In genomic region chr1:44835738-44836675, GRCh38 we compare ENCODE assay signal across 8 cellular contexts. TPM values are rescaled to one million over a fixed set of nuclear protein-coding genes. Genes with fewer than 3 reads are reported as not detected.
DNase-seq lines count a peak whose midpoint lies in the region; ATAC-seq and TF ChIP-seq lines count a peak whose summit lies in the region.

No MANE protein-coding gene starts in this region.

- H3K9me3 ChIP-seq in BLaER1 (no peaks in the 10 kb centered on the region), suprapubic skin (no peaks in the 10 kb centered on the region)

- no peaks in the 10 kb centered on the region for H3K36me3 ChIP-seq in BLaER1
- H3K36me3 ChIP-seq in suprapubic skin, result no peaks in the 10 kb centered on the region

- H3K4me1 Mint-ChIP-seq in activated T-helper 1 cell treated with anti-CD3 and anti-CD28 coated beads, Interleukin-12 subunit alpha, Interleukin-12 subunit beta, Interleukin-2, Interleukin-4 antibody, amounts not matched to agents 30 ng/mL and 10 ng/mL and 1 ng/mL, durations not matched to agents 14 hours and 24 hours and 36 hours (ENCODE audit: low read depth), result peaks cover 9% of the 10 kb centered on the region

- no peaks in the 10 kb centered on the region for H3K27me3 ChIP-seq in BLaER1
- H3K27me3 ChIP-seq in suprapubic skin, result no peaks in the 10 kb centered on the region

- H3K4me3 ChIP-seq in BLaER1 (no peak overlapping the region), fibroblast of villous mesenchyme (ENCODE audit: low read depth, low read length) (no peak overlapping the region), suprapubic skin (no peak overlapping the region)

- peak overlapping the region; percentile 26 for H3K4me3 Mint-ChIP-seq in activated T-helper 1 cell treated with anti-CD3 and anti-CD28 coated beads, Interleukin-12 subunit alpha, Interleukin-12 subunit beta, Interleukin-2, Interleukin-4 antibody, amounts not matched to agents 30 ng/mL and 10 ng/mL and 1 ng/mL, durations not matched to agents 14 hours and 24 hours and 36 hours

- no peak for TF ChIP-seq EP300 in suprapubic skin (IDR thresholded peaks at IDR 0.05)

- no peak for TF ChIP-seq POLR2A in suprapubic skin (IDR thresholded peaks at IDR 0.05)

- no peaks in the 10 kb centered on the region for H4K20me1 ChIP-seq in BLaER1

- no peak overlapping the region for H3K27ac ChIP-seq in BLaER1
- H3K27ac ChIP-seq in suprapubic skin, result no peak overlapping the region

- intact Hi-C loops in activated T-helper 1 cell treated with anti-CD3 and anti-CD28 coated beads, Interleukin-12 subunit alpha, Interleukin-12 subunit beta, Interleukin-2, Interleukin-4 antibody, amounts not matched to agents 30 ng/mL and 10 ng/mL and 1 ng/mL, durations not matched to agents 14 hours and 24 hours and 36 hours (cut with micrococcal nuclease), result loop anchor here (1.0 to 5.0 kb wide), 4 partner anchors 43 to 465 kb away; partner anchors contain the start of gene EIF2B3

- H3K27ac Mint-ChIP-seq in activated T-helper 1 cell treated with anti-CD3 and anti-CD28 coated beads, Interleukin-12 subunit alpha, Interleukin-12 subunit beta, Interleukin-2, Interleukin-4 antibody, amounts not matched to agents 30 ng/mL and 10 ng/mL and 1 ng/mL, durations not matched to agents 14 hours and 24 hours and 36 hours, result no peak overlapping the region

- WGBS in suprapubic skin, result 62% methylated on average over 23 of the region's 23 CpGs

- peaks cover 4% of the 10 kb centered on the region for H3K27me3 Mint-ChIP-seq in activated T-helper 1 cell treated with anti-CD3 and anti-CD28 coated beads, Interleukin-12 subunit alpha, Interleukin-12 subunit beta, Interleukin-2, Interleukin-4 antibody, amounts not matched to agents 30 ng/mL and 10 ng/mL and 1 ng/mL, durations not matched to agents 14 hours and 24 hours and 36 hours (ENCODE audit: insufficient read depth)

- no peaks in the 10 kb centered on the region for H3K36me3 Mint-ChIP-seq in activated T-helper 1 cell treated with anti-CD3 and anti-CD28 coated beads, Interleukin-12 subunit alpha, Interleukin-12 subunit beta, Interleukin-2, Interleukin-4 antibody, amounts not matched to agents 30 ng/mL and 10 ng/mL and 1 ng/mL, durations not matched to agents 14 hours and 24 hours and 36 hours (ENCODE audit: low read depth)

- ATAC-seq in GM19395 (IDR thresholded peaks at IDR 0.05; ENCODE audit: unreplicated experiment), result peak; percentile 80

- TF ChIP-seq CTCF in fibroblast of villous mesenchyme (IDR thresholded peaks at IDR 0.05; ENCODE audit: insufficient read depth, low read depth, low read length) (peak; percentile 90), suprapubic skin (IDR thresholded peaks at IDR 0.05) (peak; percentile 67 to 84)

- DNase-seq in LoVo (ENCODE audit: low spot score) (peak; percentile 71), RPMI8226 (peak; percentile 90), fibroblast of villous mesenchyme (ENCODE audit: low read depth) (peak; percentile 86), nucleus accumbens (lab: John Stamatoyannopoulos, UW) (peak in 49 of 56 donors; percentile 18 to 90 (median 56)), suprapubic skin (ENCODE audit: low spot score in 2 of 2) (peak; percentile 91)
- DNase-seq in activated T-helper 1 cell treated with anti-CD3 and anti-CD28 coated beads, Interleukin-12 subunit alpha, Interleukin-12 subunit beta, Interleukin-2, Interleukin-4 antibody, amounts not matched to agents 30 ng/mL and 10 ng/mL and 1 ng/mL, durations not matched to agents 14 hours and 24 hours and 36 hours (ENCODE audit: low spot score), result peak; percentile 71

- H3K4me1 ChIP-seq in BLaER1 (peaks cover 52% of the 10 kb centered on the region), suprapubic skin (peaks cover 6% of the 10 kb centered on the region)

- no peaks in the 10 kb centered on the region for H3K9me3 Mint-ChIP-seq in activated T-helper 1 cell treated with anti-CD3 and anti-CD28 coated beads, Interleukin-12 subunit alpha, Interleukin-12 subunit beta, Interleukin-2, Interleukin-4 antibody, amounts not matched to agents 30 ng/mL and 10 ng/mL and 1 ng/mL, durations not matched to agents 14 hours and 24 hours and 36 hours

- H3K4me2 ChIP-seq in BLaER1, result peak overlapping the region; percentile 50; the same call in 1 of the 2 replicates

- H3K9ac ChIP-seq in BLaER1, result no peak overlapping the region

RNA-seq across cellular contexts. Expression of gene PTCH2, which starts 7.0 kb away (rescaled TPM):
- total RNA-seq in activated T-helper 1 cell treated with anti-CD3 and anti-CD28 coated beads, Interleukin-12 subunit alpha, Interleukin-12 subunit beta, Interleukin-2, Interleukin-4 antibody, amounts not matched to agents 30 ng/mL and 10 ng/mL and 1 ng/mL, durations not matched to agents 14 hours and 24 hours and 36 hours, result 1.3 and 1.5 TPM in 2 replicates
- total RNA-seq in fibroblast of villous mesenchyme (under 0.01 and 0.32 TPM in 2 replicates), suprapubic skin (1 to 10 TPM; 1.2 to 2.4 (median 1.5) TPM)

RNA-seq across cellular contexts. Expression of gene BTBD19, which starts 27.7 kb away (rescaled TPM):
- 22.6 and 24.1 TPM in 2 replicates for total RNA-seq in activated T-helper 1 cell treated with anti-CD3 and anti-CD28 coated beads, Interleukin-12 subunit alpha, Interleukin-12 subunit beta, Interleukin-2, Interleukin-4 antibody, amounts not matched to agents 30 ng/mL and 10 ng/mL and 1 ng/mL, durations not matched to agents 14 hours and 24 hours and 36 hours
- total RNA-seq in fibroblast of villous mesenchyme (11.6 and 13.0 TPM in 2 replicates), suprapubic skin (1 to 10 TPM; 1.2 to 7.3 (median 4.4) TPM)

RNA-seq across cellular contexts. Expression of gene DYNLT4, which starts 28.9 kb away (rescaled TPM):
- total RNA-seq in activated T-helper 1 cell treated with anti-CD3 and anti-CD28 coated beads, Interleukin-12 subunit alpha, Interleukin-12 subunit beta, Interleukin-2, Interleukin-4 antibody, amounts not matched to agents 30 ng/mL and 10 ng/mL and 1 ng/mL, durations not matched to agents 14 hours and 24 hours and 36 hours, result 0.44 TPM in 1 of 2 replicates, not detected in the other
- total RNA-seq in fibroblast of villous mesenchyme, result under 0.01 TPM in 1 of 2 replicates, not detected in the other
- total RNA-seq in suprapubic skin, result not detected

RNA-seq across cellular contexts. Expression of gene PLK3, which starts 35.8 kb away (rescaled TPM):
- 208 and 211 TPM in 2 replicates for total RNA-seq in activated T-helper 1 cell treated with anti-CD3 and anti-CD28 coated beads, Interleukin-12 subunit alpha, Interleukin-12 subunit beta, Interleukin-2, Interleukin-4 antibody, amounts not matched to agents 30 ng/mL and 10 ng/mL and 1 ng/mL, durations not matched to agents 14 hours and 24 hours and 36 hours
- total RNA-seq in fibroblast of villous mesenchyme (44.0 and 44.5 TPM in 2 replicates), suprapubic skin (100 to 1,000 TPM in 2 of 4 donors, 10 to 100 TPM in 2; 63.7 to 135 (median 91.1) TPM)

RNA-seq across cellular contexts. Expression of gene BEST4, which starts 48.0 kb away (rescaled TPM):
- total RNA-seq in activated T-helper 1 cell treated with anti-CD3 and anti-CD28 coated beads, Interleukin-12 subunit alpha, Interleukin-12 subunit beta, Interleukin-2, Interleukin-4 antibody, amounts not matched to agents 30 ng/mL and 10 ng/mL and 1 ng/mL, durations not matched to agents 14 hours and 24 hours and 36 hours, result 0.47 and 0.54 TPM in 2 replicates
- not detected in 2 replicates for total RNA-seq in fibroblast of villous mesenchyme
- total RNA-seq in suprapubic skin, result under 1 TPM in 3 of 4 donors, not detected in 1; 0.30 to 0.72 (median 0.30) TPM
